8 cellular contexts compared by ENCODE assay signal in the genomic region with DNA sequence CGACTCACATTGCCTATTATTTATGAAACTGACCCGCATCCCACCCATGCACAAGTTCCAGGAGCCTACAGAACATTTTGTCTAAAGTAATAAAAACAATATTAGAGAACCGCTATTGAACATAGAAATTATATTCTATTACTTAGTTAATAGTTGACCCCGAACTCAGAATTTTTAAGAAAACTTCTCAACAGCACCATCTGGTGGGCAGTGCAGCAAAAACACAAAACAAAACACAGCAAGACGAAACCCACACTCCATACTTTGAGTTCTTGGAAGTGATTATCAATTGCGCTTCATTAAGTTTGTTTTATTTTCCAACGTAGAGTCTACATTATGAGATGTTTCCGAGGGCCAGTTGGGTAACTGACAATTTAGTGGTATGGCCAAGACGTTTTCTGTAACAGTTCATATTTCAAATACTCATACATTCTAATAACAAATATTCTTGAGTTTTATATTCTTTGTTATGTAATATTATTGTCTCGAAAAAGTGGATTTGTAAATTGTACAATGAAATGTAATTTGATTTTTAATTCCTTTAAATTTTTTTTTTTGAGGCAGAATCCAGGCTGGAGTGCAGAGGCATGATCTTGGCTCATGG. TPM values are rescaled to one million over a fixed set of nuclear protein-coding genes. Genes with fewer than 3 reads are reported as not detected.
DNase-seq lines count a peak whose midpoint lies in the region; ATAC-seq, FAIRE-seq and TF ChIP-seq lines count a peak whose summit lies in the region.

No MANE protein-coding gene starts in this region.

- no peak overlapping the region for H3K4me3 Mint-ChIP-seq in Calu3 (ENCODE audit: low read depth, unreplicated experiment)

- no peak for TF ChIP-seq POLR2A in vagina (IDR thresholded peaks at IDR 0.05)

- in situ Hi-C loops in HAP-1 (cut with MboI; ENCODE audit: low sequenced_read_pairs): no loop called here

- H3K27me3 ChIP-seq in HAP-1 (ENCODE audit: low read depth): 0 out of 2 replicates have a peak, but pooled peaks cover 5% of the 10 kb centered on the region
- no peaks in the 10 kb centered on the region for H3K27me3 ChIP-seq in bronchial epithelial cell (ENCODE audit: control insufficient read depth, insufficient read depth, low read length)
- no peaks in the 10 kb centered on the region for H3K27me3 ChIP-seq in lung (ENCODE audit: control insufficient read depth, insufficient read depth)
- no peaks in the 10 kb centered on the region for H3K27me3 ChIP-seq in vagina

- peak; percentile 66 for DNase-seq in Calu3
- peak; percentile 39 to 70 for DNase-seq in HAP-1 (ENCODE audit: low spot score in 2 of 2)
- peak; percentile 48 for DNase-seq in NOMO-1 treated with DMSO at 0.1 percent for 48 hours (lab: John Stamatoyannopoulos, UW; ENCODE audit: unreplicated experiment)
- DNase-seq in bronchial epithelial cell (ENCODE audit: low read depth): peak; percentile 27
- no peak for DNase-seq in lung (ENCODE audit: low spot score)
- DNase-seq in vagina (ENCODE audit: extremely low spot score in 2 of 2): no peak

- no peaks in the 10 kb centered on the region for H3K27me3 Mint-ChIP-seq in Calu3 (ENCODE audit: unreplicated experiment)

- no peaks in the 10 kb centered on the region for H3K9me3 Mint-ChIP-seq in Calu3 (ENCODE audit: low read depth, unreplicated experiment)

- TF ChIP-seq CTCF in Calu3 (IDR thresholded peaks at IDR 0.05; ENCODE audit: unreplicated experiment) (peak; percentile 89), bronchial epithelial cell (IDR thresholded peaks at IDR 0.05; ENCODE audit: insufficient read depth, low read length, severe bottlenecking) (peak; percentile 54), lung (IDR thresholded peaks at IDR 0.05; ENCODE audit: control extremely low read depth, extremely low read depth) (peak; percentile 47), vagina (IDR thresholded peaks at IDR 0.05) (peak; percentile 14 to 53 (median 39))

- intact Hi-C loops in Calu3 (cut with micrococcal nuclease; ENCODE audit: unreplicated experiment) (loop anchor here (1.0 to 10.0 kb wide), 2 partner anchors 212 to 302 kb away; no protein-coding TSS in a partner anchor), vagina (cut with DNase I) (no loop called here)

- no peaks in the 10 kb centered on the region for H3K36me3 ChIP-seq in HAP-1 (replicated peaks)
- H3K36me3 ChIP-seq in bronchial epithelial cell (ENCODE audit: control insufficient read depth, insufficient read depth, low read length): no peaks in the 10 kb centered on the region
- no peaks in the 10 kb centered on the region for H3K36me3 ChIP-seq in lung (ENCODE audit: control insufficient read depth in 2 of 2, insufficient read depth in 2 of 2, low read length in 2 of 2)
- no peaks in the 10 kb centered on the region for H3K36me3 ChIP-seq in vagina

- FAIRE-seq in bronchial epithelial cell (lab: Jason Lieb, UNC): no peak

- H3K36me3 Mint-ChIP-seq in Calu3 (ENCODE audit: insufficient read depth, unreplicated experiment): no peaks in the 10 kb centered on the region

- H3K4me1 ChIP-seq in HAP-1 (peaks cover 14% of the 10 kb centered on the region), lung (ENCODE audit: control insufficient read depth in 2 of 2, insufficient read depth in 2 of 2, low read length in 2 of 2) (no peaks in the 10 kb centered on the region), vagina (no peaks in the 10 kb centered on the region)

- H3K9me3 ChIP-seq in HAP-1 (no peaks in the 10 kb centered on the region), lung (ENCODE audit: control insufficient read depth in 2 of 2, insufficient read depth in 1 of 2, low read length in 1 of 2) (peaks cover 0 to under 1% of the 10 kb centered on the region in 2 donors), vagina (no peaks in the 10 kb centered on the region)

- H3K4me3 ChIP-seq in HAP-1 (no peak overlapping the region), bronchial epithelial cell (ENCODE audit: low read depth, low read length) (no peak overlapping the region), lung (no peak overlapping the region), vagina (no peak overlapping the region)

- no TSS peak for BruUV-seq in Calu3 (replicated peaks; lab: Mats Ljungman, UMichigan)

- H3K4me1 Mint-ChIP-seq in Calu3 (ENCODE audit: low read depth, unreplicated experiment): peaks cover 16% of the 10 kb centered on the region

- CTCF ChIA-PET in Calu3 (lab: Charles Lee): interaction anchor here (0.6 to 1.6 kb wide), 5 partner anchors 107 to 302 kb away, joined by 3 to 7 read pairs (median 4); no protein-coding TSS in a partner anchor

- ATAC-seq in lung (ENCODE audit: insufficient read depth, low FRiP score) (no peak), GM21717 (IDR thresholded peaks at IDR 0.05; ENCODE audit: unreplicated experiment) (no peak), GM21390 (IDR thresholded peaks at IDR 0.05; ENCODE audit: unreplicated experiment) (no peak)

- WGBS in lung, 2 donors: 21 to 29% methylated on average over 10 of the region's 10 CpGs

- H3K27ac ChIP-seq in lung (ENCODE audit: low read depth in 1 of 2, low read length in 1 of 2) (no peak overlapping the region), vagina (no peak overlapping the region)

- H3K27ac Mint-ChIP-seq in Calu3 (ENCODE audit: unreplicated experiment): no peak overlapping the region

RNA-seq across cellular contexts. Expression of a gene that starts 24.0 kb away (rescaled TPM):
- total RNA-seq in Calu3 (2022) (0.10 and 0.12 TPM in 2 replicates), bronchial epithelial cell (under 0.01 TPM in 1 of 2 replicates, not detected in the other), lung (1 to 10 TPM; 3.0 to 4.9 TPM), vagina (5.6 TPM)
- polyA plus RNA-seq in lung: under 1 TPM; 0.45 to 0.67 TPM

Comparison
In these comparisons a context has a peak if more than half of its experiments do, and no peak if none do; other contexts are left out.
1. DNase-seq: peak in Calu3 (single experiment), HAP-1 (2 of 2), NOMO-1 treated with DMSO at 0.1 percent for 48 hours (single experiment) and bronchial epithelial cell (single experiment); none in lung (single experiment) and vagina (0 of 2).
2. CTCF ChIP-seq: peak in every context shown above with its lines; median percentile 89 in Calu3; 54 in bronchial epithelial cell; 47 in lung; 39 in vagina.